In genomic region chr1:43671626-43672330, GRCh38 we compare ENCODE assay signal across 13 cellular contexts. TPM values are rescaled to one million over a fixed set of nuclear protein-coding genes. Genes with fewer than 3 reads are reported as not detected.
A peak's percentile ranks its signal among the peaks of the same experiment; 100 is the strongest.
DNase-seq lines count a peak whose midpoint lies in the region; ATAC-seq and TF ChIP-seq lines count a peak whose summit lies in the region.
"Had no signal": no experiment of that assay in that cellular context is flagged by ENCODE, and none has a peak within 500 bp of the region (broad histone marks: within the 10 kb centered on the region; RNA-seq: fewer than 3 reads in every experiment).

No MANE protein-coding gene starts in this region.

- peaks cover 21% of the 10 kb centered on the region for H3K36me3 ChIP-seq in smooth muscle cell (ENCODE audit: low read depth)

- H3K9ac ChIP-seq in smooth muscle cell (ENCODE audit: low read depth) = no peak overlapping the region

- H3K36me3 Mint-ChIP-seq in naive thymus-derived CD8-positive, alpha-beta T cell = peaks cover 0 to 89% (median 33%) of the 10 kb centered on the region in 3 donors

- H3K27ac Mint-ChIP-seq in naive thymus-derived CD8-positive, alpha-beta T cell = peak overlapping the region in 2 of 10 donors; percentile 47 to 49

- H3K27ac ChIP-seq in smooth muscle cell (ENCODE audit: low read depth) = peak overlapping the region; percentile 36
- H3K27ac ChIP-seq: VCaP had no signal

- no peaks in the 10 kb centered on the region for H3K27me3 Mint-ChIP-seq in naive thymus-derived CD8-positive, alpha-beta T cell

- H3K4me3 ChIP-seq in astrocyte of the spinal cord (ENCODE audit: low read depth, low read length) (no peak overlapping the region), smooth muscle cell (no peak overlapping the region)

- WGBS in smooth muscle cell (ENCODE audit: low lambda C conversion rate) = 95% methylated on average over 10 of the region's 10 CpGs

- POLR2A ChIA-PET in naive thymus-derived CD8-positive, alpha-beta T cell (lab: Charles Lee) = no interaction called here

- no peak overlapping the region for H3K4me3 Mint-ChIP-seq in naive thymus-derived CD8-positive, alpha-beta T cell

- peaks cover 2 to 18% (median 8%) of the 10 kb centered on the region in 4 donors for H3K4me1 Mint-ChIP-seq in naive thymus-derived CD8-positive, alpha-beta T cell

- in situ Hi-C loops in astrocyte of the spinal cord (cut with HindIII; ENCODE audit: low sequenced_read_pairs) = no loop called here

- TF ChIP-seq CTCF in astrocyte of the spinal cord (IDR thresholded peaks at IDR 0.05; ENCODE audit: low read depth, low read length) (no peak), smooth muscle cell (IDR thresholded peaks at IDR 0.05; ENCODE audit: borderline replicate concordance, insufficient read depth, poor library complexity, severe bottlenecking) (no peak)

- H3F3A ChIP-seq in smooth muscle cell (ENCODE audit: low read depth) = no peaks in the 10 kb centered on the region

- H2AFZ ChIP-seq in smooth muscle cell (ENCODE audit: low read depth) = no peak overlapping the region

- peaks cover 14% of the 10 kb centered on the region for H3K79me2 ChIP-seq in smooth muscle cell (ENCODE audit: low read depth)

- peak; percentile 64 for DNase-seq in HCEC 1CT
- DNase-seq in astrocyte of the spinal cord (ENCODE audit: low read depth, low spot score) = peak; percentile 61
- peak; percentile 45 for DNase-seq in foreskin melanocyte
- no peak for DNase-seq in smooth muscle cell (lab: John Stamatoyannopoulos, UW; ENCODE audit: unreplicated experiment)
- DNase-seq in naive thymus-derived CD8-positive, alpha-beta T cell = no peak
- no peak for DNase-seq in SHP77 (lab: John Stamatoyannopoulos, UW)
- no peak for DNase-seq in DMS79 (lab: John Stamatoyannopoulos, UW)
- DNase-seq: DMS 273 treated with DMSO at 0.1 percent for 48 hours; mesendoderm; NCI-H446; stimulated activated CD4-positive, alpha-beta T cell treated with anti-CD3 and anti-CD28 coated beads, Interleukin-4, amount 100 ng/mL, for 4 hours; substantia nigra had no signal

- no peak overlapping the region for H3K4me2 ChIP-seq in smooth muscle cell

- H3K9me3 ChIP-seq in smooth muscle cell (replicated peaks; ENCODE audit: low read depth) = no peaks in the 10 kb centered on the region

- no peaks in the 10 kb centered on the region for H3K9me3 Mint-ChIP-seq in naive thymus-derived CD8-positive, alpha-beta T cell

- no peak for ATAC-seq in naive thymus-derived CD8-positive, alpha-beta T cell

- no peaks in the 10 kb centered on the region for H3K4me1 ChIP-seq in smooth muscle cell (ENCODE audit: low read depth)

- peaks cover 52% of the 10 kb centered on the region for H4K20me1 ChIP-seq in smooth muscle cell (ENCODE audit: low read depth)

- H3K27me3 ChIP-seq in smooth muscle cell (ENCODE audit: low read depth) = no peaks in the 10 kb centered on the region

RNA-seq across cellular contexts. Expression of gene KDM4A, which starts 21.8 kb away (rescaled TPM):
- total RNA-seq in smooth muscle cell = 19.3 and 24.5 TPM in 2 replicates
- 17.8 and 20.6 TPM in 2 replicates for polyA plus RNA-seq in smooth muscle cell
- 10 to 100 TPM; 33.8 to 36.8 TPM for total RNA-seq in naive thymus-derived CD8-positive, alpha-beta T cell
- 1 to 10 TPM; 4.2 to 8.2 (median 6.6) TPM for polyA plus RNA-seq in naive thymus-derived CD8-positive, alpha-beta T cell

RNA-seq across cellular contexts. Expression of gene ST3GAL3, which starts 35.6 kb away (rescaled TPM):
- total RNA-seq in smooth muscle cell = 16.3 and 16.6 TPM in 2 replicates
- 14.2 and 16.0 TPM in 2 replicates for polyA plus RNA-seq in smooth muscle cell
- 10 to 100 TPM; 21.9 to 23.0 TPM for total RNA-seq in naive thymus-derived CD8-positive, alpha-beta T cell
- 10 to 100 TPM in 1 of 3 donors, 1 to 10 TPM in 2; 7.5 to 10.9 (median 9.9) TPM for polyA plus RNA-seq in naive thymus-derived CD8-positive, alpha-beta T cell

Comparison
In these comparisons a context has a peak if more than half of its experiments do, and no peak if none do; other contexts are left out.
1. DNase-seq: peak in HCEC 1CT (single experiment), astrocyte of the spinal cord (single experiment) and foreskin melanocyte (single experiment); none in smooth muscle cell (single experiment), naive thymus-derived CD8-positive, alpha-beta T cell (0 of 10), SHP77 (0 of 2) and DMS79 (single experiment).